1 cellular context compared by ENCODE assay signal in genomic region chr5:36875789-36876388, GRCh38.
TF ChIP-seq lines count a peak whose summit lies in the region.

No MANE protein-coding gene starts in this region.

TF ChIP-seq in HCT116, 20 proteins besides CTCF, POLR2A, EP300 and RAD21 (continued from another document):
- 0 out of 2 replicates have a peak, but pooled peaks have one; percentile 8 for TF ChIP-seq CBX3 (IDR thresholded peaks at IDR 0.05; ENCODE audit: low read depth)
- TF ChIP-seq ZNF274 (IDR thresholded peaks at IDR 0.05; ENCODE audit: low read depth, low read length): no peak
- TF ChIP-seq EZH2 (IDR thresholded peaks at IDR 0.05): no peak
- TF ChIP-seq EGR1 (IDR thresholded peaks at IDR 0.05; ENCODE audit: low read depth): 0 out of 2 replicates have a peak, but pooled peaks have one; percentile 34
